Comparison of ENCODE assay signal across 16 cellular contexts in genomic region chr5:34042302-34042701, GRCh38. TPM values are rescaled to one million over a fixed set of nuclear protein-coding genes. Genes with fewer than 3 reads are reported as not detected.
DNase-seq lines count a peak whose midpoint lies in the region; ATAC-seq and TF ChIP-seq lines count a peak whose summit lies in the region.
"Had no signal": no experiment of that assay in that cellular context is flagged by ENCODE, and none has a peak within 500 bp of the region (broad histone marks: within the 10 kb centered on the region; RNA-seq: fewer than 3 reads in every experiment).

No MANE protein-coding gene starts in this region.

- peak; percentile 45 for ATAC-seq in GM18907 (IDR thresholded peaks at IDR 0.05; ENCODE audit: unreplicated experiment)
- peak; percentile 64 to 83 (median 68) for ATAC-seq in right lobe of liver
- ATAC-seq: WTC11 had no signal

- POLR2A ChIA-PET in OCI-LY7 (lab: Charles Lee) = interaction anchor here (1.4 kb wide), 1 partner anchor 10 kb away, joined by 3 read pairs; no protein-coding TSS in a partner anchor
- POLR2A ChIA-PET in HEK293T (lab: Yijun Ruan, JAX) = no interaction called here

- H3K27ac ChIP-seq in right lobe of liver = no peak overlapping the region
- peak overlapping the region; percentile 10 for H3K27ac ChIP-seq in skeletal muscle tissue (ENCODE audit: low read depth, low read length)
- no peak overlapping the region for H3K27ac ChIP-seq in OCI-LY7 (ENCODE audit: low read depth, low read length, poor library complexity, severe bottlenecking)

- H3K36me3 ChIP-seq in right lobe of liver = no peaks in the 10 kb centered on the region
- no peaks in the 10 kb centered on the region for H3K36me3 ChIP-seq in skeletal muscle tissue (ENCODE audit: control insufficient read depth in 3 of 3, insufficient read depth in 3 of 3, low read length in 3 of 3)
- no peaks in the 10 kb centered on the region for H3K36me3 ChIP-seq in OCI-LY7 (ENCODE audit: insufficient read depth, low read length)
- H3K36me3 ChIP-seq: esophagus squamous epithelium, HAP-1 had no signal

- no peak for TF ChIP-seq CTCF in right lobe of liver (IDR thresholded peaks at IDR 0.05)
- TF ChIP-seq CTCF in OCI-LY7 (conservative IDR thresholded peaks at IDR 0.05; ENCODE audit: low read length) = no peak

- no peaks in the 10 kb centered on the region for H3K79me2 ChIP-seq in OCI-LY7 (ENCODE audit: insufficient read depth, low read depth, low read length)

- H3K4me1 ChIP-seq in right lobe of liver (peaks cover 0 to 26% (median 8%) of the 10 kb centered on the region in 4 donors), skeletal muscle tissue (ENCODE audit: control insufficient read depth in 3 of 3, insufficient read depth in 3 of 3, low read length in 3 of 3) (peaks cover 17 to 36% (median 31%) of the 10 kb centered on the region in 3 donors), OCI-LY7 (ENCODE audit: insufficient read depth, low read length, poor library complexity, severe bottlenecking) (no peaks in the 10 kb centered on the region)

- WGBS in right lobe of liver (ENCODE audit: insufficient coverage, low coverage, low lambda C conversion rate, missing lambda C conversion rate) = 54% methylated on average over 5 of the region's 5 CpGs

- BruUV-seq in OCI-LY7 (replicated peaks; lab: Mats Ljungman, UMichigan) = no TSS peak

- intact Hi-C loops in right lobe of liver (cut with DNase I) (no loop called here), OCI-LY7 (cut with micrococcal nuclease; ENCODE audit: unreplicated experiment) (no loop called here)

- H3K27me3 ChIP-seq in right lobe of liver = no peaks in the 10 kb centered on the region
- no peaks in the 10 kb centered on the region for H3K27me3 ChIP-seq in skeletal muscle tissue (ENCODE audit: control insufficient read depth in 3 of 3, insufficient read depth in 3 of 3, low read length in 3 of 3)
- H3K27me3 ChIP-seq: body of pancreas, esophagus squamous epithelium had no signal

- no peak for TF ChIP-seq POLR2A in right lobe of liver (IDR thresholded peaks at IDR 0.05)

- no peak overlapping the region for H2AFZ ChIP-seq in OCI-LY7 (ENCODE audit: low read length)

- no peaks in the 10 kb centered on the region for H3K9me2 ChIP-seq in OCI-LY7 (ENCODE audit: insufficient read depth, low read length)

- H3K9me3 ChIP-seq in right lobe of liver (no peaks in the 10 kb centered on the region), skeletal muscle tissue (ENCODE audit: control insufficient read depth in 3 of 3, low read length in 3 of 3) (no peaks in the 10 kb centered on the region), OCI-LY7 (ENCODE audit: low read length) (no peaks in the 10 kb centered on the region)
- H3K9me3 ChIP-seq: body of pancreas, esophagus squamous epithelium, HAP-1 had no signal

- CTCF ChIA-PET in OCI-LY7 (lab: Charles Lee; ENCODE audit: unreplicated experiment) = no interaction called here
- CTCF ChIA-PET in HEK293T (lab: Yijun Ruan, JAX) = no interaction called here

- no peak overlapping the region for H3K4me2 ChIP-seq in OCI-LY7 (ENCODE audit: low read length)

- DNase-seq in dermis blood vessel endothelial cell (peak; percentile 62), right lobe of liver (peak in 2 of 3 donors; percentile 45 to 62), cerebellar nuclear complex (lab: John Stamatoyannopoulos, UW) (no peak), OCI-LY7 (ENCODE audit: low spot score) (no peak), islet precursor cell (no peak), HEK293T (ENCODE audit: extremely low spot score) (no peak)
- DNase-seq: CD4-positive, CD25-positive, alpha-beta regulatory T cell; esophagus squamous epithelium; Kasumi-1; RPMI8226 had no signal

- H3K4me3 ChIP-seq in right lobe of liver (no peak overlapping the region), skeletal muscle tissue (ENCODE audit: low read length in 3 of 3) (peak overlapping the region in 1 of 3 donors; percentile 63), OCI-LY7 (ENCODE audit: low read depth, low read length, poor library complexity, severe bottlenecking) (no peak overlapping the region)
- H3K4me3 ChIP-seq: body of pancreas, HAP-1 had no signal

- no peaks in the 10 kb centered on the region for H4K20me1 ChIP-seq in OCI-LY7 (ENCODE audit: insufficient read depth, low read length)

- H3K9ac ChIP-seq in skeletal muscle tissue (ENCODE audit: low read depth in 1 of 3, low read length in 3 of 3) = peak overlapping the region in 1 of 3 donors; percentile 8

TF ChIP-seq in HEK293T, 16 proteins besides CTCF, POLR2A, EP300 and RAD21:
- TF ChIP-seq SP1 (IDR thresholded peaks at IDR 0.05) (no peak), FOXK2 (IDR thresholded peaks at IDR 0.05) (no peak), ARNT (IDR thresholded peaks at IDR 0.05) (no peak), L3MBTL2 (conservative IDR thresholded peaks at IDR 0.05) (no peak), HDGF (IDR thresholded peaks at IDR 0.05; ENCODE audit: borderline replicate concordance) (no peak), NFRKB (IDR thresholded peaks at IDR 0.05) (no peak), CTBP1 (IDR thresholded peaks at IDR 0.05; ENCODE audit: borderline replicate concordance) (no peak), SUZ12 (IDR thresholded peaks at IDR 0.05) (no peak), TARDBP (IDR thresholded peaks at IDR 0.05) (no peak), FOXA1 (IDR thresholded peaks at IDR 0.05) (no peak), LEF1 (IDR thresholded peaks at IDR 0.05; ENCODE audit: borderline replicate concordance) (no peak), BHLHE40 (IDR thresholded peaks at IDR 0.05; ENCODE audit: borderline replicate concordance) (no peak), ZNF384 (IDR thresholded peaks at IDR 0.05) (no peak), ELF4 (IDR thresholded peaks at IDR 0.05) (no peak), FOXM1 (IDR thresholded peaks at IDR 0.05; ENCODE audit: borderline replicate concordance) (no peak)
- TF ChIP-seq, protein P1, sequence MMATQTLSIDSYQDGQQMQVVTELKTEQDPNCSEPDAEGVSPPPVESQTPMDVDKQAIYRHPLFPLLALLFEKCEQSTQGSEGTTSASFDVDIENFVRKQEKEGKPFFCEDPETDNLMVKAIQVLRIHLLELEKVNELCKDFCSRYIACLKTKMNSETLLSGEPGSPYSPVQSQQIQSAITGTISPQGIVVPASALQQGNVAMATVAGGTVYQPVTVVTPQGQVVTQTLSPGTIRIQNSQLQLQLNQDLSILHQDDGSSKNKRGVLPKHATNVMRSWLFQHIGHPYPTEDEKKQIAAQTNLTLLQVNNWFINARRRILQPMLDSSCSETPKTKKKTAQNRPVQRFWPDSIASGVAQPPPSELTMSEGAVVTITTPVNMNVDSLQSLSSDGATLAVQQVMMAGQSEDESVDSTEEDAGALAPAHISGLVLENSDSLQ (IDR thresholded peaks at IDR 0.05) = no peak
TF ChIP-seq in HEK293T: peak in this region for 0.

RNA-seq across cellular contexts. Expression of gene C1QTNF3, which starts 0.7 kb away (rescaled TPM):
- total RNA-seq in dermis blood vessel endothelial cell = under 0.01 and 0.51 TPM in 2 replicates
- total RNA-seq in right lobe of liver = 1 to 10 TPM; 1.5 to 7.7 (median 3.1) TPM
- 90.3 TPM for total RNA-seq in skeletal muscle tissue
- total RNA-seq in OCI-LY7 (2014; rRNA removed; shearing (Covaris generic)) = 7.2 and 7.5 TPM in 2 replicates
- 3.6 and 4.2 TPM in 2 replicates for total RNA-seq in OCI-LY7 (2022)

RNA-seq across cellular contexts. Expression of gene AMACR, which starts 34.5 kb away (rescaled TPM):
- total RNA-seq in dermis blood vessel endothelial cell (18.9 and 21.7 TPM in 2 replicates), right lobe of liver (10 to 100 TPM; 28.7 to 62.4 (median 41.9) TPM), skeletal muscle tissue (4.2 TPM), OCI-LY7 (2022) (4.3 and 5.0 TPM in 2 replicates)
- total RNA-seq in OCI-LY7 (2014; rRNA removed; shearing (Covaris generic)) = 4.1 and 4.5 TPM in 2 replicates

RNA-seq across cellular contexts. Expression of gene SLC45A2, which starts 57.8 kb away (rescaled TPM):
- total RNA-seq in dermis blood vessel endothelial cell = 0.09 TPM in 1 of 2 replicates, not detected in the other
- total RNA-seq in right lobe of liver = 1 to 10 TPM in 1 of 6 experiments, under 1 TPM in 5; 0.20 to 2.3 (median 0.37) TPM
- 0.52 TPM for total RNA-seq in skeletal muscle tissue
- not detected in 2 replicates for total RNA-seq in OCI-LY7 (2014; rRNA removed; shearing (Covaris generic))
- total RNA-seq in OCI-LY7 (2022) = not detected in 2 replicates
- total RNA-seq: body of pancreas; CD4-positive, CD25-positive, alpha-beta regulatory T cell; ureter; WTC11 had no signal

Comparison
In these comparisons a context has a peak if more than half of its experiments do, and no peak if none do; other contexts are left out.
1. DNase-seq: peak in dermis blood vessel endothelial cell (single experiment) and right lobe of liver (2 of 3); none in cerebellar nuclear complex (0 of 2), OCI-LY7 (single experiment), islet precursor cell (single experiment) and HEK293T (single experiment).
2. RNA of gene C1QTNF3, which starts 0.7 kb away (total RNA-seq): 90.3 TPM in skeletal muscle tissue (single experiment); 3.6 to 7.5 TPM in OCI-LY7, 1.5 to 7.7 TPM in right lobe of liver and under 0.01 to 0.51 TPM in dermis blood vessel endothelial cell; every median in the first group is over 10 times any median in the second.